8 cellular contexts compared by ENCODE assay signal in genomic region chr6:148747493-148748160, GRCh38. TPM values are rescaled to one million over a fixed set of nuclear protein-coding genes. Genes with fewer than 3 reads are reported as not detected.
DNase-seq lines count a peak whose midpoint lies in the region; ATAC-seq and TF ChIP-seq lines count a peak whose summit lies in the region.

No MANE protein-coding gene starts in this region.

- TF ChIP-seq CTCF in WI38 (IDR thresholded peaks at IDR 0.05; ENCODE audit: low read depth, low read length): no peak
- no peak for TF ChIP-seq CTCF in right lobe of liver (IDR thresholded peaks at IDR 0.05)

- no peak for TF ChIP-seq POLR2A in right lobe of liver (IDR thresholded peaks at IDR 0.05)

- peak overlapping the region in 2 of 3 donors; percentile 17 to 18 for H3K27ac ChIP-seq in right lobe of liver

- H3K4me3 Mint-ChIP-seq in activated naive CD4-positive, alpha-beta T cell treated with anti-CD3 and anti-CD28 coated beads for 36 hours: peak overlapping the region; percentile 62
- H3K4me3 Mint-ChIP-seq in IgD-negative memory B cell: peak overlapping the region; percentile 85 to 98 (median 92)

- DNase-seq in activated naive CD4-positive, alpha-beta T cell treated with anti-CD3 and anti-CD28 coated beads for 36 hours: peak; percentile 36
- no peak for DNase-seq in activated naive CD4-positive, alpha-beta T cell (lab: John Stamatoyannopoulos, UW)
- DNase-seq in dedifferentiated amniotic fluid mesenchymal stem cell (ENCODE audit: extremely low spot score): peak; percentile 37
- peak; percentile 43 to 62 (median 44) for DNase-seq in right lobe of liver
- peak; percentile 19 for DNase-seq in stimulated activated CD8-positive, alpha-beta memory T cell treated with anti-CD3 and anti-CD28 coated beads, Interleukin-4, amount 100 ng/mL, for 24 hours (ENCODE audit: low read depth)
- no peak for DNase-seq in DMS114 treated with DMSO at 0.1 percent for 48 hours (lab: John Stamatoyannopoulos, UW; ENCODE audit: unreplicated experiment)

- ATAC-seq in right lobe of liver: peak; percentile 21 to 49 (median 44)

- H3K9me3 ChIP-seq in right lobe of liver: no peaks in the 10 kb centered on the region

- 0% methylated on average over 1 of the region's 66 CpGs for WGBS in right lobe of liver (ENCODE audit: insufficient coverage, low coverage, low lambda C conversion rate, missing lambda C conversion rate)

- H3K9me3 Mint-ChIP-seq in activated naive CD4-positive, alpha-beta T cell treated with anti-CD3 and anti-CD28 coated beads for 36 hours: no peaks in the 10 kb centered on the region
- H3K9me3 Mint-ChIP-seq in IgD-negative memory B cell: no peaks in the 10 kb centered on the region

- H3K27ac Mint-ChIP-seq in activated naive CD4-positive, alpha-beta T cell treated with anti-CD3 and anti-CD28 coated beads for 36 hours: no peak overlapping the region
- peak overlapping the region; percentile 92 to 99 (median 93) for H3K27ac Mint-ChIP-seq in IgD-negative memory B cell

- H3K4me3 ChIP-seq in WI38 (ENCODE audit: low read depth, low read length) (peak overlapping the region; percentile 83), right lobe of liver (peak overlapping the region; percentile 44 to 55 (median 45))

- peaks cover 13% of the 10 kb centered on the region for H3K4me1 Mint-ChIP-seq in activated naive CD4-positive, alpha-beta T cell treated with anti-CD3 and anti-CD28 coated beads for 36 hours (ENCODE audit: low read depth)
- H3K4me1 Mint-ChIP-seq in IgD-negative memory B cell: peaks cover 30 to 35% (median 35%) of the 10 kb centered on the region in 3 donors

- CTCF ChIA-PET in activated naive CD4-positive, alpha-beta T cell treated with anti-CD3 and anti-CD28 coated beads for 36 hours (lab: Charles Lee): interaction anchor here (0.5 to 1.6 kb wide), 3 partner anchors 13 to 28 kb away, joined by 3 to 4 read pairs (median 3); no protein-coding TSS in a partner anchor

- peaks cover 47% of the 10 kb centered on the region for H3K27me3 Mint-ChIP-seq in activated naive CD4-positive, alpha-beta T cell treated with anti-CD3 and anti-CD28 coated beads for 36 hours (ENCODE audit: low read depth)
- peaks cover 4% of the 10 kb centered on the region for H3K27me3 Mint-ChIP-seq in IgD-negative memory B cell

- H3K36me3 ChIP-seq in right lobe of liver: no peaks in the 10 kb centered on the region

- H3K36me3 Mint-ChIP-seq in activated naive CD4-positive, alpha-beta T cell treated with anti-CD3 and anti-CD28 coated beads for 36 hours (ENCODE audit: low read depth): no peaks in the 10 kb centered on the region
- H3K36me3 Mint-ChIP-seq in IgD-negative memory B cell: no peaks in the 10 kb centered on the region

- H3K27me3 ChIP-seq in right lobe of liver: peaks cover 0 to 6% of the 10 kb centered on the region in 2 donors

- intact Hi-C loops in activated naive CD4-positive, alpha-beta T cell treated with anti-CD3 and anti-CD28 coated beads for 36 hours (cut with micrococcal nuclease): loop anchor here (2.0 to 5.0 kb wide), 6 partner anchors 13 to 685 kb away; no protein-coding TSS in a partner anchor
- intact Hi-C loops in right lobe of liver (cut with DNase I): loop anchor here in 1 of 2 donors (10.0 kb wide), 1 partner anchor 207 kb away; no protein-coding TSS in a partner anchor

- H3K4me1 ChIP-seq in right lobe of liver: peaks cover 0 to 14% (median 2%) of the 10 kb centered on the region in 4 donors

RNA-seq across cellular contexts. Expression of gene UST, which starts 0.8 kb away (rescaled TPM):
- under 1 TPM; 0.20 to 0.74 TPM for total RNA-seq in activated naive CD4-positive, alpha-beta T cell treated with anti-CD3 and anti-CD28 coated beads for 36 hours
- 1.3 TPM for polyA plus RNA-seq in IgD-negative memory B cell
- 1 to 10 TPM in 3 of 6 experiments, under 1 TPM in 3; 0.44 to 1.9 (median 0.91) TPM for total RNA-seq in right lobe of liver

Comparison
In these comparisons a context has a peak if more than half of its experiments do, and no peak if none do; other contexts are left out.
1. DNase-seq: peak in activated naive CD4-positive, alpha-beta T cell treated with anti-CD3 and anti-CD28 coated beads for 36 hours (single experiment), dedifferentiated amniotic fluid mesenchymal stem cell (single experiment), right lobe of liver (3 of 3) and stimulated activated CD8-positive, alpha-beta memory T cell treated with anti-CD3 and anti-CD28 coated beads, Interleukin-4, amount 100 ng/mL, for 24 hours (single experiment); none in activated naive CD4-positive, alpha-beta T cell (0 of 4) and DMS114 treated with DMSO at 0.1 percent for 48 hours (single experiment).